ENCODE assay signal across 8 cellular contexts in genomic region chr5:90783460-90784333, GRCh38.
A peak's percentile ranks its signal among the peaks of the same experiment; 100 is the strongest.
DNase-seq lines count a peak whose midpoint lies in the region; ATAC-seq and TF ChIP-seq lines count a peak whose summit lies in the region.

No MANE protein-coding gene starts in this region.

- H3K27me3 Mint-ChIP-seq in activated naive CD4-positive, alpha-beta T cell treated with anti-CD3 and anti-CD28 coated beads, Interleukin-2, amount 10 ng/mL, durations not matched to agents 7 days and 5 days = no peaks in the 10 kb centered on the region

- H3K4me1 Mint-ChIP-seq in activated naive CD4-positive, alpha-beta T cell treated with anti-CD3 and anti-CD28 coated beads, Interleukin-2, amount 10 ng/mL, durations not matched to agents 7 days and 5 days = no peaks in the 10 kb centered on the region

- DNase-seq in GM12864 (ENCODE audit: low read depth) (peak; percentile 19), HAP-1 (ENCODE audit: low spot score in 2 of 2) (peak; percentile 69 to 88), M059J (ENCODE audit: low read depth) (peak; percentile 53), cardiac muscle cell (ENCODE audit: low read depth in 1 of 2, low spot score in 1 of 2) (peak; percentile 76 to 83), pulmonary artery endothelial cell (ENCODE audit: low read depth, low spot score) (peak; percentile 19), cerebellar nuclear complex (lab: John Stamatoyannopoulos, UW) (no peak)
- DNase-seq in activated naive CD4-positive, alpha-beta T cell treated with anti-CD3 and anti-CD28 coated beads, Interleukin-2, amount 10 ng/mL, durations not matched to agents 7 days and 5 days = peak; percentile 76

- TF ChIP-seq CTCF in GM12864 (IDR thresholded peaks at IDR 0.05; ENCODE audit: low read depth, low read length, missing control alignments) (peak; percentile 81), cardiac muscle cell (IDR thresholded peaks at IDR 0.05; ENCODE audit: low read depth, low read length) (peak; percentile 90)

- in situ Hi-C loops in HAP-1 (cut with MboI; ENCODE audit: low sequenced_read_pairs) = no loop called here

- H3K4me1 ChIP-seq in HAP-1 = peaks cover 3% of the 10 kb centered on the region
- H3K4me1 ChIP-seq in cardiac muscle cell (ENCODE audit: low read depth) = no peaks in the 10 kb centered on the region

- peak; percentile 97 for ATAC-seq in SK-N-SH treated with all-trans-retinoic acid at 6 μM for 48 hours

- no peaks in the 10 kb centered on the region for H3K36me3 Mint-ChIP-seq in activated naive CD4-positive, alpha-beta T cell treated with anti-CD3 and anti-CD28 coated beads, Interleukin-2, amount 10 ng/mL, durations not matched to agents 7 days and 5 days

- no peak overlapping the region for H3K4me3 Mint-ChIP-seq in activated naive CD4-positive, alpha-beta T cell treated with anti-CD3 and anti-CD28 coated beads, Interleukin-2, amount 10 ng/mL, durations not matched to agents 7 days and 5 days

- CTCF ChIA-PET in activated naive CD4-positive, alpha-beta T cell treated with anti-CD3 and anti-CD28 coated beads, Interleukin-2, amount 10 ng/mL, durations not matched to agents 7 days and 5 days (lab: Charles Lee) = interaction anchor here (0.6 to 2.1 kb wide), 16 partner anchors 8 to 518 kb away, joined by 3 to 15 read pairs (median 3); no protein-coding TSS in a partner anchor

- H3K9me3 Mint-ChIP-seq in activated naive CD4-positive, alpha-beta T cell treated with anti-CD3 and anti-CD28 coated beads, Interleukin-2, amount 10 ng/mL, durations not matched to agents 7 days and 5 days = no peaks in the 10 kb centered on the region

- H3K27ac ChIP-seq in cardiac muscle cell = no peak overlapping the region

- H3K36me3 ChIP-seq in HAP-1 (replicated peaks) (peaks cover 58% of the 10 kb centered on the region), cardiac muscle cell (no peaks in the 10 kb centered on the region)

- H3K27me3 ChIP-seq in HAP-1 (ENCODE audit: low read depth) = no peaks in the 10 kb centered on the region
- H3K27me3 ChIP-seq in cardiac muscle cell = no peaks in the 10 kb centered on the region

- no peak overlapping the region for H3K4me3 ChIP-seq in GM12864 (ENCODE audit: low read depth, low read length)
- H3K4me3 ChIP-seq in HAP-1 = no peak overlapping the region
- no peak overlapping the region for H3K4me3 ChIP-seq in cardiac muscle cell

- H3K9me3 ChIP-seq in HAP-1 (no peaks in the 10 kb centered on the region), cardiac muscle cell (ENCODE audit: low read depth) (no peaks in the 10 kb centered on the region)

- no peak overlapping the region for H3K27ac Mint-ChIP-seq in activated naive CD4-positive, alpha-beta T cell treated with anti-CD3 and anti-CD28 coated beads, Interleukin-2, amount 10 ng/mL, durations not matched to agents 7 days and 5 days

TF ChIP-seq in SK-N-SH treated with all-trans-retinoic acid at 6 μM for 48 hours, 23 proteins besides CTCF, POLR2A, EP300 and RAD21:
- TF ChIP-seq ZNF8 (CRISPR knock-in tag; IDR thresholded peaks at IDR 0.05) = no peak
- no peak for TF ChIP-seq ZC3H10 (CRISPR knock-in tag; IDR thresholded peaks at IDR 0.05)
- no peak for TF ChIP-seq TOX (CRISPR knock-in tag; IDR thresholded peaks at IDR 0.05; ENCODE audit: borderline replicate concordance)

Comparison
In these comparisons a context has a peak if more than half of its experiments do, and no peak if none do; other contexts are left out.
1. DNase-seq: peak in GM12864 (single experiment), HAP-1 (2 of 2), M059J (single experiment), activated naive CD4-positive, alpha-beta T cell treated with anti-CD3 and anti-CD28 coated beads, Interleukin-2, amount 10 ng/mL, durations not matched to agents 7 days and 5 days (single experiment), cardiac muscle cell (2 of 2) and pulmonary artery endothelial cell (single experiment); none in cerebellar nuclear complex (0 of 2).